ENCODE assay signal across 29 cellular contexts in the genomic region with DNA sequence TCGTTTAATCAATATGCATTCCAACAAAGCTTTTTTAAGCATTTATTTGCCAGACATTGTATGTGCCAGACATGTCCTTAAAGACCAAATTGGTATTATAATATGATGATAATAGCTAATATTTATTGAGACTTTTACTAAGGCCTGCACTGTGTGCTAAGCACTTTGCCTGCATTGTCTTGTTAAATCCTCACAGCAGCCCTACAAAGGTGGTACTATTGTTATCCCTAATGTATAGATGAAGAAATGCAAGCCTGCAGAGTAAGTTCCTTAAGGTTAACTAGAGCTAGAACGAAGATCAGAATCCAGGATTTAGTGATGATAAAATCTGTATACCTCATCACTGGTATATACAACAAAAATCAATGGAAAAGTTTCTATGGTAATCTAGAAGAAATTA.
"Had no signal": no experiment of that assay in that cellular context is flagged by ENCODE, and none has a peak within 500 bp of the region (broad histone marks: within the 10 kb centered on the region; RNA-seq: fewer than 3 reads in every experiment).

No MANE protein-coding gene starts in this region.

- DNase-seq: naive thymus-derived CD8-positive, alpha-beta T cell; nephron progenitor cell; occipital lobe; ovary; posterior cingulate gyrus; psoas muscle; right cardiac atrium; right lobe of liver; sigmoid colon; small intestine; stimulated activated CD4-positive, alpha-beta T cell treated with anti-CD3 and anti-CD28 coated beads, Interleukin-15, amount 100 ng/mL, for 24 hours; stimulated activated CD4-positive, alpha-beta T cell treated with anti-CD3 and anti-CD28 coated beads, Interleukin-2, amount 100 ng/mL, for 24 hours; stimulated activated CD4-positive, alpha-beta T cell treated with anti-CD3 and anti-CD28 coated beads, Interleukin-2, amount 100 ng/mL, for 48 hours; stimulated activated CD4-positive, alpha-beta T cell treated with anti-CD3 and anti-CD28 coated beads, Interleukin-4, amount 100 ng/mL, for 24 hours; stimulated activated naive B cell treated with anti-CD40 and anti-IgM and Interleukin-4, amounts not matched to agents 10 μg/mL and 1 μg/mL and 100 μg/mL, for 72 hours; stimulated activated naive CD4-positive, alpha-beta T cell treated with Interleukin-2 at 50 U/mL for 16 hours; stomach; tibial artery; transverse colon; upper lobe of right lung had no signal

- H3K4me3 ChIP-seq: ovary, psoas muscle, right lobe of liver, sigmoid colon, stomach, thoracic aorta, tibial artery, transverse colon, upper lobe of right lung, vagina had no signal

- ATAC-seq: naive thymus-derived CD8-positive, alpha-beta T cell; natural killer cell treated with Interleukin-12 subunit alpha and Interleukin-12 subunit beta and Interleukin-15 and Interleukin-18, amount 100 ng/mL, for 72 hours; psoas muscle; right cardiac atrium; right lobe of liver; stimulated activated effector memory CD8-positive, alpha-beta T cell treated with anti-CD3 and anti-CD28 coated beads, Interleukin-12 subunit alpha, Interleukin-12 subunit beta, amount 100 ng/mL, for 72 hours; stimulated activated naive B cell treated with anti-CD40 and anti-IgM and Interleukin-4, amounts not matched to agents 10 μg/mL and 1 μg/mL and 100 μg/mL, for 72 hours; upper lobe of right lung had no signal

- H3K27me3 ChIP-seq: ovary, right lobe of liver, sigmoid colon, stomach, tibial artery, transverse colon, upper lobe of right lung, vagina had no signal

- H3K4me3 Mint-ChIP-seq: naive thymus-derived CD8-positive, alpha-beta T cell; natural killer cell treated with Interleukin-12 subunit alpha and Interleukin-12 subunit beta and Interleukin-15 and Interleukin-18, amount 100 ng/mL, for 72 hours; nephron progenitor cell; neural crest cell; stimulated activated effector memory CD8-positive, alpha-beta T cell treated with anti-CD3 and anti-CD28 coated beads, Interleukin-12 subunit alpha, Interleukin-12 subunit beta, amount 100 ng/mL, for 72 hours; stimulated activated naive B cell treated with anti-CD40 and anti-IgM and Interleukin-4, amounts not matched to agents 10 μg/mL and 1 μg/mL and 100 μg/mL, for 72 hours; stimulated activated naive CD8-positive, alpha-beta T cell treated with anti-CD3 and anti-CD28 coated beads, Interleukin-15, Interleukin-2, amounts not matched to agents 100 ng/mL and 50 ng/mL, for 24 hours; type B pancreatic cell had no signal

- H3K9ac ChIP-seq: parathyroid adenoma had no signal

- H2AFZ ChIP-seq: parathyroid adenoma had no signal

- H3K9me3 ChIP-seq: ovary, psoas muscle, right lobe of liver, sigmoid colon, stomach, thoracic aorta, tibial artery, transverse colon, upper lobe of right lung, vagina had no signal

- H3K27ac Mint-ChIP-seq: naive thymus-derived CD8-positive, alpha-beta T cell; nephron progenitor cell; progenitor cell of endocrine pancreas; stimulated activated effector memory CD8-positive, alpha-beta T cell treated with anti-CD3 and anti-CD28 coated beads, Interleukin-12 subunit alpha, Interleukin-12 subunit beta, amount 100 ng/mL, for 72 hours; stimulated activated naive B cell treated with anti-CD40 and anti-IgM and Interleukin-4, amounts not matched to agents 10 μg/mL and 1 μg/mL and 100 μg/mL, for 72 hours; stimulated activated naive CD8-positive, alpha-beta T cell treated with anti-CD3 and anti-CD28 coated beads, Interleukin-15, Interleukin-2, amounts not matched to agents 100 ng/mL and 50 ng/mL, for 24 hours; type B pancreatic cell had no signal

- H3K36me3 Mint-ChIP-seq: naive thymus-derived CD8-positive, alpha-beta T cell; natural killer cell treated with Interleukin-12 subunit alpha and Interleukin-12 subunit beta and Interleukin-15 and Interleukin-18, amount 100 ng/mL, for 72 hours; stimulated activated naive B cell treated with anti-CD40 and anti-IgM and Interleukin-4, amounts not matched to agents 10 μg/mL and 1 μg/mL and 100 μg/mL, for 72 hours; type B pancreatic cell had no signal

- H3K36me3 ChIP-seq: ovary, right lobe of liver, sigmoid colon, stomach, thoracic aorta, tibial artery, transverse colon, upper lobe of right lung, vagina had no signal

- H3K27me3 Mint-ChIP-seq: type B pancreatic cell had no signal

- H3K9me3 Mint-ChIP-seq: naive thymus-derived CD8-positive, alpha-beta T cell; natural killer cell treated with Interleukin-12 subunit alpha and Interleukin-12 subunit beta and Interleukin-15 and Interleukin-18, amount 100 ng/mL, for 72 hours; neural crest cell; stimulated activated effector memory CD8-positive, alpha-beta T cell treated with anti-CD3 and anti-CD28 coated beads, Interleukin-12 subunit alpha, Interleukin-12 subunit beta, amount 100 ng/mL, for 72 hours; stimulated activated naive B cell treated with anti-CD40 and anti-IgM and Interleukin-4, amounts not matched to agents 10 μg/mL and 1 μg/mL and 100 μg/mL, for 72 hours; stimulated activated naive CD8-positive, alpha-beta T cell treated with anti-CD3 and anti-CD28 coated beads, Interleukin-15, Interleukin-2, amounts not matched to agents 100 ng/mL and 50 ng/mL, for 24 hours had no signal

- H3K4me1 ChIP-seq: psoas muscle, right lobe of liver, vagina had no signal

- H3K27ac ChIP-seq: ovary, parathyroid adenoma, psoas muscle, right lobe of liver, sigmoid colon, stomach, thoracic aorta, tibial artery, transverse colon, upper lobe of right lung, vagina had no signal

- H3K79me2 ChIP-seq: parathyroid adenoma had no signal
